ENCODE assay signal across 25 cellular contexts in the genomic region with DNA sequence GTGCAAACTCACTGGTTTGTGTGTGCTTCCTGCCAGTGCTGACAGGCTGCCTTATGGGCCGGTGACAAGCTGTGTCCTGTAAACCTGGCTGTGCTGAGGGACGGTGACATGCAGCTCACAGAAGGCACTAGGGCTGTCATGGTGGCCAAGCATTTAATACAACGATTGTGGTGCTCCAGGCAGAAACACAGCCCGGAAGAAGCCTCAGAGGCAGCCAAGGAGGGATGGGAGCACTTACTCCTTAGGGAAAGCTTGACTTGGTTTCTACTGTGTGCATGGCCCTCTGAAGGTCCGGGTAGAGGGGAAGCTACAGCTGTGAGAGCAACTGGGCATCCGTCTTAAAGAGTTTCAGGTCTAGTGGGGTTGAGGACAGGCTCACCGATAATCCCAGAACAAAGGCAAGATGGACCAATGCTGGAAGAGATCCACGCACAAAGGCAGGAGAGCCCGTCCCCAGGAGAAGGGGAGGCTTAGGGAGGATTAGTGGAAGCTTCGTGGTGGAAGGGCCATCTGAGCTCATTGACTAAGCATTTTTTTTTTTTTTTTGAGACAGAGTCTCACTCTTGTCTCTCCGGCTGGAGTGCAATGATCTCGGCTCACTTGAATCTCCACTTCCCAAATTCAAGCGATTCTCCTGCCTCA. TPM values are rescaled to one million over a fixed set of nuclear protein-coding genes. Genes with fewer than 3 reads are reported as not detected.
DNase-seq lines count a peak whose midpoint lies in the region; ATAC-seq, FAIRE-seq and TF ChIP-seq lines count a peak whose summit lies in the region.
"Had no signal": no experiment of that assay in that cellular context is flagged by ENCODE, and none has a peak within 500 bp of the region (broad histone marks: within the 10 kb centered on the region; RNA-seq: fewer than 3 reads in every experiment).

No MANE protein-coding gene starts in this region.

- no peak overlapping the region for H3K4me3 Mint-ChIP-seq in nephron progenitor cell
- H3K4me3 Mint-ChIP-seq: B cell; CD8-positive, alpha-beta T cell had no signal

- no peaks in the 10 kb centered on the region for H3K9me3 Mint-ChIP-seq in nephron progenitor cell
- H3K9me3 Mint-ChIP-seq: CD8-positive, alpha-beta T cell had no signal

- no peak overlapping the region for H3K18ac ChIP-seq in neuronal stem cell (ENCODE audit: low read length)

- no peak overlapping the region for H4K91ac ChIP-seq in neuronal stem cell (ENCODE audit: low read depth, low read length, poor library complexity)

- peak overlapping the region; percentile 76 for H3K14ac ChIP-seq in neuronal stem cell (ENCODE audit: low read length)

- H3K27ac Mint-ChIP-seq in nephron progenitor cell = no peak overlapping the region
- H3K27ac Mint-ChIP-seq: B cell had no signal

- 71 to 80% methylated on average over 13 of the region's 13 CpGs for WGBS in ectodermal cell, 2 experiments
- no CpG with 5 or more reads among the region's 13 CpGs for WGBS in neuronal stem cell (ENCODE audit: extremely low coverage in 2 of 2, insufficient read length in 2 of 2, insufficient replicate concordance in 1 of 2), 2 donors

- H3K27ac ChIP-seq in ectodermal cell (ENCODE audit: insufficient read depth, low read depth, low read length, poor library complexity, severe bottlenecking) (peak overlapping the region; percentile 69), neuronal stem cell (replicated peaks; ENCODE audit: low read length) (peak overlapping the region; percentile 49)
- H3K27ac ChIP-seq: A549, C4-2B, SJSA1 had no signal

- no peak overlapping the region for H2BK12ac ChIP-seq in neuronal stem cell (ENCODE audit: low read length)

- no peak for ATAC-seq in GM21619 (IDR thresholded peaks at IDR 0.05; ENCODE audit: unreplicated experiment)
- ATAC-seq: A549; CD8-positive, alpha-beta T cell; Right ventricle myocardium inferior had no signal

- no peaks in the 10 kb centered on the region for H3K79me1 ChIP-seq in neuronal stem cell (ENCODE audit: low read depth, low read length)

- H3K9ac ChIP-seq in neuronal stem cell (ENCODE audit: low read depth, low read length, poor library complexity) = no peak overlapping the region

- peaks cover 27% of the 10 kb centered on the region for H3K4me1 ChIP-seq in ectodermal cell (ENCODE audit: control insufficient read depth, insufficient read depth, low read length)
- peaks cover 12 to 18% of the 10 kb centered on the region in 2 donors for H3K4me1 ChIP-seq in neuronal stem cell (ENCODE audit: control insufficient read depth in 2 of 2, insufficient read depth in 1 of 2, low read depth in 1 of 2, low read length in 2 of 2)
- H3K4me1 ChIP-seq: SJSA1 had no signal

- H3K4ac ChIP-seq in neuronal stem cell (ENCODE audit: low read length) = no peak overlapping the region

- peaks cover 34% of the 10 kb centered on the region for H3K36me3 Mint-ChIP-seq in nephron progenitor cell (ENCODE audit: low read depth)

- no peak overlapping the region for H2AFZ ChIP-seq in neuronal stem cell (ENCODE audit: low read length)

- no peaks in the 10 kb centered on the region for H3K9me3 ChIP-seq in ectodermal cell (ENCODE audit: control insufficient read depth, low read length)
- peaks cover 0 to 2% of the 10 kb centered on the region in 2 donors for H3K9me3 ChIP-seq in neuronal stem cell (replicated peaks in 1 of 2; ENCODE audit: control insufficient read depth in 2 of 2, insufficient read depth in 1 of 2, low read depth in 1 of 2, low read length in 2 of 2)
- H3K9me3 ChIP-seq: A549, Caco-2, SJSA1 had no signal

- DNase-seq in D721Med (ENCODE audit: insufficient read length, low spot score) (peak; percentile 67), NCI-H82 (lab: John Stamatoyannopoulos, UW) (peak; percentile 98), neuronal stem cell (ENCODE audit: low spot score) (peak; percentile 50), nephron progenitor cell (no peak), iPS-NIHi11 (ENCODE audit: low spot score) (no peak), occipital lobe (lab: John Stamatoyannopoulos, UW) (no peak)
- DNase-seq: Caco-2; CD8-positive, alpha-beta T cell; DMS79 treated with DMSO at 0.1 percent for 48 hours; GF-D8; KBM-7; MV-4-11; NCI-H1694; NCI-H2081; NCI-H2227 treated with DMSO at 0.1 percent for 48 hours had no signal

- H3K36me3 ChIP-seq in ectodermal cell (ENCODE audit: control insufficient read depth, insufficient read depth, low read length) (no peaks in the 10 kb centered on the region), neuronal stem cell (replicated peaks in 1 of 2; ENCODE audit: control insufficient read depth in 2 of 2, insufficient read depth in 2 of 2, low read length in 2 of 2) (peaks cover 3 to 15% of the 10 kb centered on the region in 2 donors)
- H3K36me3 ChIP-seq: SJSA1 had no signal

- H3K27me3 Mint-ChIP-seq in nephron progenitor cell (ENCODE audit: low read depth, poor library complexity) = peaks cover 3% of the 10 kb centered on the region
- H3K27me3 Mint-ChIP-seq: B cell had no signal

- H3K4me2 ChIP-seq in neuronal stem cell (ENCODE audit: insufficient read depth, low read length, poor library complexity, severe bottlenecking) = peak overlapping the region; percentile 22
- H3K4me2 ChIP-seq: A549 had no signal

- peak; percentile 44 for FAIRE-seq in D721Med (lab: Jason Lieb, UNC)
- FAIRE-seq: A549, GM12891, H54 had no signal

- no peak overlapping the region for H2BK120ac ChIP-seq in neuronal stem cell (ENCODE audit: low read depth, low read length)

- no peak overlapping the region for H4K8ac ChIP-seq in neuronal stem cell (ENCODE audit: low read depth, low read length)

- H3K27me3 ChIP-seq in ectodermal cell (ENCODE audit: control insufficient read depth, insufficient read depth, low read length, poor library complexity, severe bottlenecking) (no peaks in the 10 kb centered on the region), neuronal stem cell (ENCODE audit: control insufficient read depth in 3 of 3, insufficient read depth in 3 of 3, low read depth in 1 of 3, low read length in 3 of 3) (no peaks in the 10 kb centered on the region)
- H3K27me3 ChIP-seq: SJSA1 had no signal

- no peak overlapping the region for H3K23ac ChIP-seq in neuronal stem cell (ENCODE audit: low read depth, low read length, poor library complexity)

- no peak overlapping the region for H2BK15ac ChIP-seq in neuronal stem cell (ENCODE audit: low read length)

- H3K4me1 Mint-ChIP-seq in nephron progenitor cell = peaks cover 36% of the 10 kb centered on the region

- H3K4me3 ChIP-seq in ectodermal cell (ENCODE audit: insufficient read depth, low read depth, low read length) = no peak overlapping the region
- H3K4me3 ChIP-seq in neuronal stem cell (ENCODE audit: low read length in 2 of 2) = no peak overlapping the region
- H3K4me3 ChIP-seq: A549, SJSA1 had no signal

- no peak overlapping the region for H2BK5ac ChIP-seq in neuronal stem cell (ENCODE audit: low read length)

- no peak overlapping the region for H2AK5ac ChIP-seq in neuronal stem cell (ENCODE audit: low read depth, low read length)

- TF ChIP-seq CTCF in D721Med (IDR thresholded peaks at IDR 0.05; ENCODE audit: insufficient read depth, missing control alignments) (no peak), nephron progenitor cell (IDR thresholded peaks at IDR 0.05) (no peak)

RNA-seq across cellular contexts. Expression of gene MCRS1, which starts 10.7 kb away (rescaled TPM):
- polyA plus RNA-seq in ectodermal cell (2013, experiment 1 of 4) = 95.7 TPM
- polyA plus RNA-seq in ectodermal cell (2013, experiment 2 of 4) = 93.9 TPM
- 66.5 TPM for polyA plus RNA-seq in ectodermal cell (2013, experiment 3 of 4)
- 71.4 TPM for polyA plus RNA-seq in ectodermal cell (2013, experiment 4 of 4)
- polyA plus RNA-seq in neuronal stem cell (2013, experiment 1 of 2) = 68.8 TPM
- polyA plus RNA-seq in neuronal stem cell (2013, experiment 2 of 2) = 67.4 TPM
- 29.9 TPM for total RNA-seq in occipital lobe

RNA-seq across cellular contexts. Expression of gene FAM186B, which starts 26.8 kb away (rescaled TPM):
- not detected for polyA plus RNA-seq in ectodermal cell (2013, experiment 1 of 4)
- 0.11 TPM for polyA plus RNA-seq in ectodermal cell (2013, experiment 2 of 4)
- not detected for polyA plus RNA-seq in ectodermal cell (2013, experiment 3 of 4)
- polyA plus RNA-seq in ectodermal cell (2013, experiment 4 of 4) = not detected
- 0.18 TPM for polyA plus RNA-seq in neuronal stem cell (2013, experiment 1 of 2)
- 0.14 TPM for polyA plus RNA-seq in neuronal stem cell (2013, experiment 2 of 2)
- total RNA-seq in occipital lobe = not detected

RNA-seq across cellular contexts. Expression of gene KCNH3, which starts 39.8 kb away (rescaled TPM):
- 0.50 TPM for polyA plus RNA-seq in ectodermal cell (2013, experiment 1 of 4)
- 0.34 TPM for polyA plus RNA-seq in ectodermal cell (2013, experiment 2 of 4)
- 0.27 TPM for polyA plus RNA-seq in ectodermal cell (2013, experiment 3 of 4)
- 0.41 TPM for polyA plus RNA-seq in ectodermal cell (2013, experiment 4 of 4)
- polyA plus RNA-seq in neuronal stem cell (2013, experiment 1 of 2) = 0.36 TPM
- 0.40 TPM for polyA plus RNA-seq in neuronal stem cell (2013, experiment 2 of 2)
- total RNA-seq in occipital lobe = 7.5 TPM
- total RNA-seq: MCF 10A had no signal

RNA-seq across cellular contexts. Expression of gene PRPF40B, which starts 44.8 kb away (rescaled TPM):
- polyA plus RNA-seq in ectodermal cell (2013, experiment 1 of 4) = 33.4 TPM
- polyA plus RNA-seq in ectodermal cell (2013, experiment 2 of 4) = 37.4 TPM
- 29.2 TPM for polyA plus RNA-seq in ectodermal cell (2013, experiment 3 of 4)
- 38.4 TPM for polyA plus RNA-seq in ectodermal cell (2013, experiment 4 of 4)
- polyA plus RNA-seq in neuronal stem cell (2013, experiment 1 of 2) = 20.1 TPM
- 20.2 TPM for polyA plus RNA-seq in neuronal stem cell (2013, experiment 2 of 2)
- total RNA-seq in occipital lobe = 15.0 TPM

Comparison
In these comparisons a context has a peak if more than half of its experiments do, and no peak if none do; other contexts are left out.
1. DNase-seq: peak in D721Med (single experiment), NCI-H82 (single experiment) and neuronal stem cell (single experiment); none in nephron progenitor cell (single experiment), iPS-NIHi11 (single experiment) and occipital lobe (single experiment).